10 cellular contexts compared by ENCODE assay signal in the genomic region with DNA sequence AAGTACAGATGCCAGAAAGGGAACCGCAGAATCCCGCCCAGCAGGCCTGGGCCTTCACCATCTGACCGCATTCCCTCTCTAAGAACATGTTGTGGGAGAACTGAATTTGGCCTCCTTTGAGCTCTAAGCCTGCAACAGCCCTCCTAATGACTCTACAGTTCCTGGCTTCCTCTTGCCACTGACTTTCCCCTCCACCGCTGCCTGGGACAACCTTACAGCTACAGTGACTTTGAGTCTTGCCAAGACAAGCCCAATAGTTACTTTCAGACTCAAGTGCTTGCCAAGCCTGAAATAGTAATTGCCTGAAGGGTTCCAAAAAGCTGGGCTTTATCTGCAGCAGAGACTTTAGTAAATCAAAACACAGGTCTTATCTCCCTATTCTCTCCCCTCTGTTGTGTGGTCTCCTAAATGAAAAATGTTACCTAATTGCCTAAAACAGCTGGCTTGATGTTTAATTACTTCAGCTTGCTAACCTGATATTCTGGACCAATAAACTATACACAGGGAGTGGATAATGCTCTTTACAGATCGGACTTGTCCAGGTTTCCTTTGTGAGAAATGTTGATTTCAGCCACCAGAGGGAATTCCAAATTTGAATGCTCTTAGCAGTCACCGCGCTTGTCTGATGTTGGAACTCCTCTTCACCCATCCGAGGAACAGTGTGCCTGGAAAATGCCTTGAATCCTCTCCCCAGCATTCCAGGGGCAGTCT.
DNase-seq lines count a peak whose midpoint lies in the region; ATAC-seq lines count a peak whose summit lies in the region.
"Had no signal": no experiment of that assay in that cellular context is flagged by ENCODE, and none has a peak within 500 bp of the region (broad histone marks: within the 10 kb centered on the region; RNA-seq: fewer than 3 reads in every experiment).

No MANE protein-coding gene starts in this region.

- no peaks in the 10 kb centered on the region for H3K27me3 ChIP-seq in esophagus (ENCODE audit: control insufficient read depth in 1 of 2, insufficient read depth in 2 of 2, low read length in 2 of 2)

- H3K9me3 Mint-ChIP-seq in activated CD4-positive, alpha-beta T cell treated with anti-CD3 and anti-CD28 coated beads for 36 hours (ENCODE audit: low read depth) = no peaks in the 10 kb centered on the region
- H3K9me3 Mint-ChIP-seq: memory B cell had no signal

- H3K4me1 Mint-ChIP-seq in activated CD4-positive, alpha-beta T cell treated with anti-CD3 and anti-CD28 coated beads for 36 hours = no peaks in the 10 kb centered on the region
- H3K4me1 Mint-ChIP-seq: B cell, memory B cell had no signal

- peak; percentile 71 for DNase-seq in Right ventricle myocardium inferior (ENCODE audit: missing footprints)
- DNase-seq in cardiac septum (ENCODE audit: low spot score) = no peak
- DNase-seq in midbrain (lab: John Stamatoyannopoulos, UW) = peak; percentile 52
- no peak for DNase-seq in activated CD4-positive, alpha-beta T cell treated with anti-CD3 and anti-CD28 coated beads for 36 hours
- no peak for DNase-seq in COR-L47 (lab: John Stamatoyannopoulos, UW)
- DNase-seq in NOMO-1 (lab: John Stamatoyannopoulos, UW; ENCODE audit: unreplicated experiment in 2 of 2) = no peak
- DNase-seq in stimulated activated naive CD4-positive, alpha-beta T cell (lab: John Stamatoyannopoulos, UW) = no peak

- H3K4me1 ChIP-seq in esophagus (ENCODE audit: control insufficient read depth in 2 of 2, insufficient read depth in 2 of 2, low read length in 1 of 2) = peaks cover 5 to 7% of the 10 kb centered on the region in 2 donors

- ATAC-seq in Right ventricle myocardium inferior = peak; percentile 95
- ATAC-seq in activated CD4-positive, alpha-beta T cell treated with anti-CD3 and anti-CD28 coated beads for 36 hours = no peak

- no peak overlapping the region for H3K27ac Mint-ChIP-seq in activated CD4-positive, alpha-beta T cell treated with anti-CD3 and anti-CD28 coated beads for 36 hours
- H3K27ac Mint-ChIP-seq: B cell, memory B cell had no signal

- POLR2A ChIA-PET in activated CD4-positive, alpha-beta T cell treated with anti-CD3 and anti-CD28 coated beads for 36 hours (lab: Charles Lee) = no interaction called here

- no peaks in the 10 kb centered on the region for H3K36me3 Mint-ChIP-seq in activated CD4-positive, alpha-beta T cell treated with anti-CD3 and anti-CD28 coated beads for 36 hours (ENCODE audit: low read depth)

- intact Hi-C loops in Right ventricle myocardium inferior (cut with DNase I) = loop anchor here (10.0 kb wide), 1 partner anchor 110 kb away; no protein-coding TSS in a partner anchor
- intact Hi-C loops in cardiac septum (cut with DNase I) = no loop called here
- intact Hi-C loops in activated CD4-positive, alpha-beta T cell treated with anti-CD3 and anti-CD28 coated beads for 36 hours (cut with DNase I, micrococcal nuclease) = no loop called here

- H3K36me3 ChIP-seq in esophagus (ENCODE audit: control insufficient read depth in 2 of 2, insufficient read depth in 2 of 2, low read length in 1 of 2) = no peaks in the 10 kb centered on the region

- no peak overlapping the region for H3K4me3 ChIP-seq in esophagus (ENCODE audit: low read depth in 1 of 2, low read length in 2 of 2)

- no peaks in the 10 kb centered on the region for H3K9me3 ChIP-seq in esophagus (ENCODE audit: control insufficient read depth in 2 of 2, insufficient read depth in 1 of 2, low read depth in 1 of 2, low read length in 1 of 2)

- peak overlapping the region; percentile 57 to 66 for H3K27ac ChIP-seq in esophagus (ENCODE audit: low read depth in 2 of 2, low read length in 1 of 2)

- WGBS in esophagus, 2 donors = 34 to 46% methylated on average over 8 of the region's 8 CpGs

- H3K4me3 Mint-ChIP-seq in activated CD4-positive, alpha-beta T cell treated with anti-CD3 and anti-CD28 coated beads for 36 hours = no peak overlapping the region
- H3K4me3 Mint-ChIP-seq: B cell, memory B cell had no signal

- no peaks in the 10 kb centered on the region for H3K27me3 Mint-ChIP-seq in activated CD4-positive, alpha-beta T cell treated with anti-CD3 and anti-CD28 coated beads for 36 hours
- H3K27me3 Mint-ChIP-seq: B cell, memory B cell had no signal

- CTCF ChIA-PET in activated CD4-positive, alpha-beta T cell treated with anti-CD3 and anti-CD28 coated beads for 36 hours (lab: Charles Lee) = no interaction called here

Comparison
In these comparisons a context has a peak if more than half of its experiments do, and no peak if none do; other contexts are left out.
1. DNase-seq: peak in Right ventricle myocardium inferior (single experiment) and midbrain (single experiment); none in cardiac septum (single experiment), activated CD4-positive, alpha-beta T cell treated with anti-CD3 and anti-CD28 coated beads for 36 hours (single experiment), COR-L47 (single experiment), NOMO-1 (0 of 2) and stimulated activated naive CD4-positive, alpha-beta T cell (0 of 6).